ENCODE assay signal across 1 cellular context in the genomic region with DNA sequence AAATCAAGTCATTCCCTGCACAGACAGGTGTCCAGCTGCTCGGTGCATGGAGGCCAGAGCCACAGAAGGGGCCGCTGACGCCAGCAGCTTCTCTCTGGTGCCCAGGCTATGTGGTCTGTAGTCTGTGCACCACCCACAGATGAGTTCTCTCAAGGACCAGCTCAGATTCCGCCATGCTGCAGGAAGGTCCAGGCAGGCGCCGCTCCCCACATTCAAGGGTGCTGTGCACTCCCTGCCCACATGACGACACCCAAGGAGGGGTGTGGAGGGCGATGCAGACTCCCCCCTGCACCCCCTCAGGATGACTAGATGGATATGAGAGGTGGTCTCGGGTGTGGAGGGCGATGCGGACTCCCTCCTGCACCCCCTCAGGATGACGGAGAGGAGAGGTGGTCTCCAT.
TF ChIP-seq lines count a peak whose summit lies in the region.

No MANE protein-coding gene starts in this region.

TF ChIP-seq in HepG2, 621 proteins besides CTCF, POLR2A, EP300 and RAD21:
- TF ChIP-seq POLR2G (IDR thresholded peaks at IDR 0.05; ENCODE audit: low read depth, low read length) = peak; percentile 31; the same call in 1 of the 2 replicates
- peak; percentile 4 for TF ChIP-seq HNRNPLL (IDR thresholded peaks at IDR 0.05; ENCODE audit: low read depth, low read length, poor library complexity, severe bottlenecking)
- TF ChIP-seq, protein P1, sequence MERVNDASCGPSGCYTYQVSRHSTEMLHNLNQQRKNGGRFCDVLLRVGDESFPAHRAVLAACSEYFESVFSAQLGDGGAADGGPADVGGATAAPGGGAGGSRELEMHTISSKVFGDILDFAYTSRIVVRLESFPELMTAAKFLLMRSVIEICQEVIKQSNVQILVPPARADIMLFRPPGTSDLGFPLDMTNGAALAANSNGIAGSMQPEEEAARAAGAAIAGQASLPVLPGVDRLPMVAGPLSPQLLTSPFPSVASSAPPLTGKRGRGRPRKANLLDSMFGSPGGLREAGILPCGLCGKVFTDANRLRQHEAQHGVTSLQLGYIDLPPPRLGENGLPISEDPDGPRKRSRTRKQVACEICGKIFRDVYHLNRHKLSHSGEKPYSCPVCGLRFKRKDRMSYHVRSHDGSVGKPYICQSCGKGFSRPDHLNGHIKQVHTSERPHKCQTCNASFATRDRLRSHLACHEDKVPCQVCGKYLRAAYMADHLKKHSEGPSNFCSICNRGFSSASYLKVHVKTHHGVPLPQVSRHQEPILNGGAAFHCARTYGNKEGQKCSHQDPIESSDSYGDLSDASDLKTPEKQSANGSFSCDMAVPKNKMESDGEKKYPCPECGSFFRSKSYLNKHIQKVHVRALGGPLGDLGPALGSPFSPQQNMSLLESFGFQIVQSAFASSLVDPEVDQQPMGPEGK (CRISPR knock-in tag; IDR thresholded peaks at IDR 0.05) = no peak
- TF ChIP-seq, protein P2, sequence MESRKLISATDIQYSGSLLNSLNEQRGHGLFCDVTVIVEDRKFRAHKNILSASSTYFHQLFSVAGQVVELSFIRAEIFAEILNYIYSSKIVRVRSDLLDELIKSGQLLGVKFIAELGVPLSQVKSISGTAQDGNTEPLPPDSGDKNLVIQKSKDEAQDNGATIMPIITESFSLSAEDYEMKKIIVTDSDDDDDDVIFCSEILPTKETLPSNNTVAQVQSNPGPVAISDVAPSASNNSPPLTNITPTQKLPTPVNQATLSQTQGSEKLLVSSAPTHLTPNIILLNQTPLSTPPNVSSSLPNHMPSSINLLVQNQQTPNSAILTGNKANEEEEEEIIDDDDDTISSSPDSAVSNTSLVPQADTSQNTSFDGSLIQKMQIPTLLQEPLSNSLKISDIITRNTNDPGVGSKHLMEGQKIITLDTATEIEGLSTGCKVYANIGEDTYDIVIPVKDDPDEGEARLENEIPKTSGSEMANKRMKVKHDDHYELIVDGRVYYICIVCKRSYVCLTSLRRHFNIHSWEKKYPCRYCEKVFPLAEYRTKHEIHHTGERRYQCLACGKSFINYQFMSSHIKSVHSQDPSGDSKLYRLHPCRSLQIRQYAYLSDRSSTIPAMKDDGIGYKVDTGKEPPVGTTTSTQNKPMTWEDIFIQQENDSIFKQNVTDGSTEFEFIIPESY (CRISPR knock-in tag; IDR thresholded peaks at IDR 0.05) = 0 out of 2 replicates have a peak, but pooled peaks have one; percentile 8
TF ChIP-seq in HepG2: peak in this region for 3.
